7 cellular contexts compared by ENCODE assay signal in genomic region chr2:148351439-148352143, GRCh38.
"Had no signal": no experiment of that assay in that cellular context is flagged by ENCODE, and none has a peak within 500 bp of the region (broad histone marks: within the 10 kb centered on the region; RNA-seq: fewer than 3 reads in every experiment).

No MANE protein-coding gene starts in this region.

- H3K4me2 ChIP-seq: GM23338 had no signal

- ATAC-seq: GM23338, HCT116 had no signal

- H3K36me3 ChIP-seq: HAP-1 had no signal

- H3K9me3 ChIP-seq: HAP-1 had no signal

- DNase-seq: H7, HFFc6, KG1 had no signal

- H2AFZ ChIP-seq: GM23338 had no signal

- H3K4me3 ChIP-seq: GM23338, HAP-1 had no signal

- H3K27ac ChIP-seq: HL-60 had no signal
